In the genomic region with DNA sequence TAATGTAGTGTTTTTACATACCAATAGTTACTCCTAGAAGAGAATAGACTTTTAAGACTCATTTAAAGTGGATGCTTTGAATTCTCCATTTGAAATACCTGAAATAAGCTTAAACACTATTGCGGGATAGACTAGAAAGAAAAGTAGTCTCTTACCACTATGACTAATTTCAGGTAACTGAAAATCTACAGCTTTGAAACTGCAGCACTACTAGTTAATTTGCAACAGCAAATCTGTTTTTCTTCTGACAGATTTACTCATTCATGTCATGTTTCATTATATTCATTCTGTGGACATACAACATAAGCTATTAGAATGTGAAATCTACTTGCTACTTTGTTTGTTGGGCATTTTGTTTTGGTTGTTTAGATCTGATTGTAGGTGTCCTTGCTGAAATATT, we compare ENCODE assay signal across 10 cellular contexts.
DNase-seq lines count a peak whose midpoint lies in the region; ATAC-seq, FAIRE-seq and TF ChIP-seq lines count a peak whose summit lies in the region.
"Had no signal": no experiment of that assay in that cellular context is flagged by ENCODE, and none has a peak within 500 bp of the region (broad histone marks: within the 10 kb centered on the region; RNA-seq: fewer than 3 reads in every experiment).

No MANE protein-coding gene starts in this region.

- H3K27ac Mint-ChIP-seq in progenitor cell of endocrine pancreas, result no peak overlapping the region

- in situ Hi-C loops in mammary epithelial cell (cut with MboI; ENCODE audit: low sequenced_read_pairs in 2 of 2), result no loop called here

- peak; percentile 29 for ATAC-seq in GM21447 (IDR thresholded peaks at IDR 0.05; ENCODE audit: unreplicated experiment)
- peak; percentile 35 for ATAC-seq in HG03469 (IDR thresholded peaks at IDR 0.05; ENCODE audit: unreplicated experiment)
- no peak for ATAC-seq in HG02970 (IDR thresholded peaks at IDR 0.05; ENCODE audit: low FRiP score, unreplicated experiment)

- intact Hi-C loops in mammary epithelial cell (cut with micrococcal nuclease) (loop anchor here (2.0 kb wide), 3 partner anchors 21 to 153 kb away; a partner anchor contains a TSS), uterus (cut with DNase I; ENCODE audit: low total_unique reads) (no loop called here)

- H3K4me1 Mint-ChIP-seq in progenitor cell of endocrine pancreas (ENCODE audit: low read depth), result peaks cover 27% of the 10 kb centered on the region

- DNase-seq in GM18507 (ENCODE audit: extremely low spot score, insufficient read length, low read depth) (no peak), mammary epithelial cell (no peak), uterus (no peak), progenitor cell of endocrine pancreas (ENCODE audit: low spot score, unreplicated experiment) (no peak), anterior cingulate cortex (lab: John Stamatoyannopoulos, UW) (no peak)
- DNase-seq: Calu3, NCI-H2081 had no signal

- no peak overlapping the region for H3K4me2 ChIP-seq in mammary epithelial cell (ENCODE audit: insufficient read depth, low read depth, low read length)

- TF ChIP-seq POLR2A in uterus (IDR thresholded peaks at IDR 0.05), result no peak

- H3K36me3 Mint-ChIP-seq in progenitor cell of endocrine pancreas (ENCODE audit: insufficient read depth), result peaks cover 9% of the 10 kb centered on the region

- H3K4me3 Mint-ChIP-seq in progenitor cell of endocrine pancreas (ENCODE audit: low read depth), result no peak overlapping the region

- no peaks in the 10 kb centered on the region for H4K20me1 ChIP-seq in mammary epithelial cell (ENCODE audit: insufficient read depth, low read length)

- dilution Hi-C loops in mammary epithelial cell (cut with HindIII; ENCODE audit: low sequenced_read_pairs), result loop anchor here (5.0 kb wide), 2 partner anchors 68 to 72 kb away; no protein-coding TSS in a partner anchor

- no peaks in the 10 kb centered on the region for H3K36me3 ChIP-seq in mammary epithelial cell (ENCODE audit: insufficient read depth, low read length)
- no peaks in the 10 kb centered on the region for H3K36me3 ChIP-seq in uterus

- H3K27me3 ChIP-seq in mammary epithelial cell (ENCODE audit: insufficient read depth, low read length) (no peaks in the 10 kb centered on the region), uterus (no peaks in the 10 kb centered on the region)

- no peak for TF ChIP-seq CTCF in mammary epithelial cell (conservative IDR thresholded peaks at IDR 0.05 in 1 of 2, IDR thresholded peaks at IDR 0.05 in 1 of 2; ENCODE audit: extremely low read depth in 1 of 2, insufficient read depth in 1 of 2, low read depth in 1 of 2, low read length in 2 of 2)
- no peak for TF ChIP-seq CTCF in uterus (IDR thresholded peaks at IDR 0.05)
- TF ChIP-seq CTCF in progenitor cell of endocrine pancreas (IDR thresholded peaks at IDR 0.05; ENCODE audit: unreplicated experiment), result no peak

- CTCF ChIA-PET in mammary epithelial cell (lab: Charles Lee; ENCODE audit: low non-redundant PET), result no interaction called here

- H3K27ac ChIP-seq in mammary epithelial cell (ENCODE audit: insufficient read depth, low read depth, low read length), result peak overlapping the region; percentile 20
- peak overlapping the region in 1 of 2 donors; percentile 29 for H3K27ac ChIP-seq in uterus

- H3K9me3 Mint-ChIP-seq in progenitor cell of endocrine pancreas (ENCODE audit: low read depth), result peaks cover 4% of the 10 kb centered on the region

- peaks cover 5% of the 10 kb centered on the region for H3K79me2 ChIP-seq in mammary epithelial cell (ENCODE audit: insufficient read depth, low read length)

- H3K27me3 Mint-ChIP-seq in progenitor cell of endocrine pancreas, result no peaks in the 10 kb centered on the region

- peak; percentile 75 for FAIRE-seq in GM18507 (lab: Jason Lieb, UNC)

- H3K9me3 ChIP-seq in mammary epithelial cell (replicated peaks; ENCODE audit: insufficient read depth, low read length), result no peaks in the 10 kb centered on the region
- no peaks in the 10 kb centered on the region for H3K9me3 ChIP-seq in uterus

- WGBS in mammary epithelial cell (ENCODE audit: low coverage, missing lambda C conversion rate), result 100% methylated on average over 1 of the region's 1 CpG

- no peak overlapping the region for H3K9ac ChIP-seq in mammary epithelial cell (ENCODE audit: insufficient read depth, low read length)

- H3K4me1 ChIP-seq in mammary epithelial cell (ENCODE audit: insufficient read depth, low read length) (peaks cover 34% of the 10 kb centered on the region), uterus (peaks cover 0 to 9% of the 10 kb centered on the region in 2 donors)

- no peak overlapping the region for H2AFZ ChIP-seq in mammary epithelial cell (ENCODE audit: low read depth, low read length)

- H3K4me3 ChIP-seq in mammary epithelial cell (replicated peaks in 1 of 3; ENCODE audit: insufficient read depth in 1 of 3, low read depth in 2 of 3, low read length in 3 of 3) (no peak overlapping the region), uterus (no peak overlapping the region)

- no TSS peak for BruUV-seq in mammary epithelial cell (replicated peaks; lab: Mats Ljungman, UMichigan)
